In the genomic region with DNA sequence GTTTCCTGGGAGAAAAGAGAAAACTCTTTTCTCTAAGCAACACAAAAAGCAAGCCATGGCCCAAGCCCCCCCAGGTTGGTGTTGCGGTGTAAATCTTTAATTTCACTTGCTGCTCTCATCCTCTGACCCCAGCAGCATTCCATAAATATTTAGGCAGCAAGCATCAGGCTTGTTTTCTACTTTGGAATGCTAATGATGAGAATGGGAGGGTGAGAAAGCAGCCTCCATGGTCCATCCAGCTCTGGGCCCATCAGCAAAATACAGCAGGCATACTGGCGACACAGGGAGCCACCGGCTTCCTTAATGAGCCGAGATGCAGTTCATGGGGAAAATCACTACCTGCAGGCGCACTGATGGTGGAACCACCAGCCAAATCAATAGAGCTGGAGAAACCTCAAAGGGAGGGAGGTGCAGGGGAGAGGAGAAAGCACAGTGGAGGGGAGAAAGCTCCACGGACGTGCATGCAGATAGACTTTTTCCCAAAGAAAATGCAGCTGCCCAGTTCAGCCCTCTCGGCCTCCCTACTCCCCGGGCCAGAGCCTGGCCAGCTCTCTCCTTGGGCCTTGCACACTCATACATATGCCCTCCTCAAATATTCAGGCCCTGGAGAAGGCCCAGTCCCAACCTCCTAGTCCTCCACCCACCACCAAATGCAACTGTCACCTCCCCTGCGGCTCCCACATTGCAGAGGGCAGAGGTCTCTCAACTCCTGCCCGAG, we compare ENCODE assay signal across 1 cellular context.
TF ChIP-seq lines count a peak whose summit lies in the region.

No MANE protein-coding gene starts in this region.

TF ChIP-seq in GM23338, 12 proteins besides CTCF, POLR2A, EP300 and RAD21 (continued from another document):
- TF ChIP-seq, protein P1, sequence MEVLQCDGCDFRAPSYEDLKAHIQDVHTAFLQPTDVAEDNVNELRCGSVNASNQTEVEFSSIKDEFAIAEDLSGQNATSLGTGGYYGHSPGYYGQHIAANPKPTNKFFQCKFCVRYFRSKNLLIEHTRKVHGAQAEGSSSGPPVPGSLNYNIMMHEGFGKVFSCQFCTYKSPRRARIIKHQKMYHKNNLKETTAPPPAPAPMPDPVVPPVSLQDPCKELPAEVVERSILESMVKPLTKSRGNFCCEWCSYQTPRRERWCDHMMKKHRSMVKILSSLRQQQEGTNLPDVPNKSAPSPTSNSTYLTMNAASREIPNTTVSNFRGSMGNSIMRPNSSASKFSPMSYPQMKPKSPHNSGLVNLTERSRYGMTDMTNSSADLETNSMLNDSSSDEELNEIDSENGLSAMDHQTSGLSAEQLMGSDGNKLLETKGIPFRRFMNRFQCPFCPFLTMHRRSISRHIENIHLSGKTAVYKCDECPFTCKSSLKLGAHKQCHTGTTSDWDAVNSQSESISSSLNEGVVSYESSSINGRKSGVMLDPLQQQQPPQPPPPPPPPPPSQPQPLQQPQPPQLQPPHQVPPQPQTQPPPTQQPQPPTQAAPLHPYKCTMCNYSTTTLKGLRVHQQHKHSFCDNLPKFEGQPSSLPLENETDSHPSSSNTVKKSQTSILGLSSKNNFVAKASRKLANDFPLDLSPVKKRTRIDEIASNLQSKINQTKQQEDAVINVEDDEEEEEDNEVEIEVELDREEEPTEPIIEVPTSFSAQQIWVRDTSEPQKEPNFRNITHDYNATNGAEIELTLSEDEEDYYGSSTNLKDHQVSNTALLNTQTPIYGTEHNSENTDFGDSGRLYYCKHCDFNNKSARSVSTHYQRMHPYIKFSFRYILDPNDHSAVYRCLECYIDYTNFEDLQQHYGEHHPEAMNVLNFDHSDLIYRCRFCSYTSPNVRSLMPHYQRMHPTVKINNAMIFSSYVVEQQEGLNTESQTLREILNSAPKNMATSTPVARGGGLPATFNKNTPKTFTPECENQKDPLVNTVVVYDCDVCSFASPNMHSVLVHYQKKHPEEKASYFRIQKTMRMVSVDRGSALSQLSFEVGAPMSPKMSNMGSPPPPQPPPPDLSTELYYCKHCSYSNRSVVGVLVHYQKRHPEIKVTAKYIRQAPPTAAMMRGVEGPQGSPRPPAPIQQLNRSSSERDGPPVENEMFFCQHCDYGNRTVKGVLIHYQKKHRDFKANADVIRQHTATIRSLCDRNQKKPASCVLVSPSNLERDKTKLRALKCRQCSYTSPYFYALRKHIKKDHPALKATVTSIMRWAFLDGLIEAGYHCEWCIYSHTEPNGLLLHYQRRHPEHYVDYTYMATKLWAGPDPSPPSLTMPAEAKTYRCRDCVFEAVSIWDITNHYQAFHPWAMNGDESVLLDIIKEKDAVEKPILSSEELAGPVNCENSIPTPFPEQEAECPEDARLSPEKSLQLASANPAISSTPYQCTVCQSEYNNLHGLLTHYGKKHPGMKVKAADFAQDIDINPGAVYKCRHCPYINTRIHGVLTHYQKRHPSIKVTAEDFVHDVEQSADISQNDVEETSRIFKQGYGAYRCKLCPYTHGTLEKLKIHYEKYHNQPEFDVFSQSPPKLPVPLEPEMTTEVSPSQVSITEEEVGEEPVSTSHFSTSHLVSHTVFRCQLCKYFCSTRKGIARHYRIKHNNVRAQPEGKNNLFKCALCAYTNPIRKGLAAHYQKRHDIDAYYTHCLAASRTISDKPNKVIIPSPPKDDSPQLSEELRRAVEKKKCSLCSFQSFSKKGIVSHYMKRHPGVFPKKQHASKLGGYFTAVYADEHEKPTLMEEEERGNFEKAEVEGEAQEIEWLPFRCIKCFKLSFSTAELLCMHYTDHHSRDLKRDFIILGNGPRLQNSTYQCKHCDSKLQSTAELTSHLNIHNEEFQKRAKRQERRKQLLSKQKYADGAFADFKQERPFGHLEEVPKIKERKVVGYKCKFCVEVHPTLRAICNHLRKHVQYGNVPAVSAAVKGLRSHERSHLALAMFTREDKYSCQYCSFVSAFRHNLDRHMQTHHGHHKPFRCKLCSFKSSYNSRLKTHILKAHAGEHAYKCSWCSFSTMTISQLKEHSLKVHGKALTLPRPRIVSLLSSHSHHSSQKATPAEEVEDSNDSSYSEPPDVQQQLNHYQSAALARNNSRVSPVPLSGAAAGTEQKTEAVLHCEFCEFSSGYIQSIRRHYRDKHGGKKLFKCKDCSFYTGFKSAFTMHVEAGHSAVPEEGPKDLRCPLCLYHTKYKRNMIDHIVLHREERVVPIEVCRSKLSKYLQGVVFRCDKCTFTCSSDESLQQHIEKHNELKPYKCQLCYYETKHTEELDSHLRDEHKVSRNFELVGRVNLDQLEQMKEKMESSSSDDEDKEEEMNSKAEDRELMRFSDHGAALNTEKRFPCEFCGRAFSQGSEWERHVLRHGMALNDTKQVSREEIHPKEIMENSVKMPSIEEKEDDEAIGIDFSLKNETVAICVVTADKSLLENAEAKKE (CRISPR knock-in tag; IDR thresholded peaks at IDR 0.05) = no peak
- TF ChIP-seq ZNF331 (CRISPR knock-in tag; IDR thresholded peaks at IDR 0.05; ENCODE audit: low read depth) (no peak), EZH2 (IDR thresholded peaks at IDR 0.05; ENCODE audit: low read depth, unreplicated experiment) (no peak), POLR2AphosphoS5 (IDR thresholded peaks at IDR 0.05; ENCODE audit: low read depth) (no peak), REST (IDR thresholded peaks at IDR 0.05; ENCODE audit: unreplicated experiment) (no peak), ZNF114 (CRISPR knock-in tag; IDR thresholded peaks at IDR 0.05) (no peak)
